In genomic region chr1:94974824-94975223, GRCh38 we compare ENCODE assay signal across 9 cellular contexts. TPM values are rescaled to one million over a fixed set of nuclear protein-coding genes. Genes with fewer than 3 reads are reported as not detected.
DNase-seq lines count a peak whose midpoint lies in the region; ATAC-seq and TF ChIP-seq lines count a peak whose summit lies in the region.
"Had no signal": no experiment of that assay in that cellular context is flagged by ENCODE, and none has a peak within 500 bp of the region (broad histone marks: within the 10 kb centered on the region; RNA-seq: fewer than 3 reads in every experiment).

No MANE protein-coding gene starts in this region.

- H3K4me1 ChIP-seq in hepatocyte (ENCODE audit: insufficient read depth) = peaks cover 17% of the 10 kb centered on the region
- peaks cover 33% of the 10 kb centered on the region for H3K4me1 ChIP-seq in suprapubic skin
- H3K4me1 ChIP-seq in body of pancreas = no peaks in the 10 kb centered on the region

- TF ChIP-seq POLR2A in suprapubic skin (IDR thresholded peaks at IDR 0.05) (no peak), body of pancreas (IDR thresholded peaks at IDR 0.05) (no peak)

- TF ChIP-seq CTCF in hepatocyte (IDR thresholded peaks at IDR 0.05; ENCODE audit: poor library complexity) = no peak
- no peak for TF ChIP-seq CTCF in suprapubic skin (IDR thresholded peaks at IDR 0.05)
- no peak for TF ChIP-seq CTCF in body of pancreas (IDR thresholded peaks at IDR 0.05)

- no peak for TF ChIP-seq EP300 in suprapubic skin (IDR thresholded peaks at IDR 0.05)

- H4K20me1 ChIP-seq in hepatocyte (ENCODE audit: insufficient read depth, poor library complexity, severe bottlenecking) = no peaks in the 10 kb centered on the region

- H3K27ac ChIP-seq in hepatocyte (peak overlapping the region; percentile 35), suprapubic skin (peak overlapping the region; percentile 80), body of pancreas (no peak overlapping the region)
- H3K27ac ChIP-seq: VCaP had no signal

- H3K4me3 ChIP-seq in hepatocyte (no peak overlapping the region), suprapubic skin (no peak overlapping the region), body of pancreas (no peak overlapping the region)

- H3K9me2 ChIP-seq in hepatocyte (replicated peaks; ENCODE audit: insufficient read depth) = no peaks in the 10 kb centered on the region

- no peaks in the 10 kb centered on the region for H3K79me2 ChIP-seq in hepatocyte

- DNase-seq in HS-27A (ENCODE audit: low read depth) = peak; percentile 82
- DNase-seq in amniotic epithelial cell (ENCODE audit: low read depth) = peak; percentile 65
- no peak for DNase-seq in hepatocyte (ENCODE audit: low spot score)
- DNase-seq in suprapubic skin (ENCODE audit: low spot score in 2 of 2) = no peak
- no peak for DNase-seq in body of pancreas
- DNase-seq in NCI-H2081 treated with DMSO at 0.1 percent for 48 hours (lab: John Stamatoyannopoulos, UW) = no peak
- DNase-seq: stimulated activated CD4-positive, alpha-beta T cell treated with anti-CD3 and anti-CD28 coated beads, Interleukin-4, amount 100 ng/mL, for 1 hour had no signal

- H3K27me3 ChIP-seq in hepatocyte (no peaks in the 10 kb centered on the region), suprapubic skin (no peaks in the 10 kb centered on the region), body of pancreas (no peaks in the 10 kb centered on the region)

- H3K4me2 ChIP-seq in hepatocyte = no peak overlapping the region

- intact Hi-C loops in body of pancreas (cut with DNase I) = no loop called here

- WGBS in hepatocyte (ENCODE audit: low lambda C conversion rate, missing lambda C conversion rate) = 100% methylated on average over 1 of the region's 1 CpG
- 87% methylated on average over 1 of the region's 1 CpG for WGBS in suprapubic skin
- 87 to 91% methylated on average over 1 of the region's 1 CpG for WGBS in body of pancreas, 2 donors

- H3K9me3 ChIP-seq in hepatocyte (ENCODE audit: low read depth) (no peaks in the 10 kb centered on the region), suprapubic skin (no peaks in the 10 kb centered on the region), body of pancreas (no peaks in the 10 kb centered on the region)

- H3K36me3 ChIP-seq in hepatocyte (replicated peaks; ENCODE audit: insufficient read depth, low read depth) (no peaks in the 10 kb centered on the region), suprapubic skin (no peaks in the 10 kb centered on the region), body of pancreas (replicated peaks in 1 of 2; ENCODE audit: insufficient read depth in 1 of 2, low read depth in 2 of 2) (no peaks in the 10 kb centered on the region)

- no peak overlapping the region for H2AFZ ChIP-seq in hepatocyte

- ATAC-seq in body of pancreas (no peak), HG03565 (IDR thresholded peaks at IDR 0.05; ENCODE audit: unreplicated experiment) (no peak)

RNA-seq across cellular contexts. Expression of gene CNN3, which starts 47.9 kb away (rescaled TPM):
- total RNA-seq in hepatocyte (255 and 256 TPM in 2 replicates), suprapubic skin (10 to 100 TPM; 52.3 to 73.7 (median 58.6) TPM), body of pancreas (10 to 100 TPM; 79.4 to 83.1 TPM)
- polyA plus RNA-seq in hepatocyte = 416 and 420 TPM in 2 replicates

Comparison
In these comparisons a context has a peak if more than half of its experiments do, and no peak if none do; other contexts are left out.
1. DNase-seq: peak in HS-27A (single experiment) and amniotic epithelial cell (single experiment); none in hepatocyte (single experiment), suprapubic skin (0 of 2), body of pancreas (0 of 4) and NCI-H2081 treated with DMSO at 0.1 percent for 48 hours (single experiment).
2. H3K27ac ChIP-seq: peak in hepatocyte (single experiment) and suprapubic skin (single experiment); none in body of pancreas (0 of 4).